In genomic region chr5:178119915-178120660, GRCh38 we compare ENCODE assay signal across 14 cellular contexts. TPM values are rescaled to one million over a fixed set of nuclear protein-coding genes. Genes with fewer than 3 reads are reported as not detected.
DNase-seq lines count a peak whose midpoint lies in the region; ATAC-seq, FAIRE-seq and TF ChIP-seq lines count a peak whose summit lies in the region.
"Had no signal": no experiment of that assay in that cellular context is flagged by ENCODE, and none has a peak within 500 bp of the region (broad histone marks: within the 10 kb centered on the region; RNA-seq: fewer than 3 reads in every experiment).

No MANE protein-coding gene starts in this region.

- H3K27ac ChIP-seq in BLaER1 treated with 17β-estradiol and CSF1 and Interleukin-3, amounts not matched to agents 10 nM and 100 nM, result peak overlapping the region in 8 of 11 experiments; percentile 20 to 94 (median 79); a peak in 15 of 22 replicates
- no peak overlapping the region for H3K27ac ChIP-seq in MM.1S (ENCODE audit: low read length)
- no peak overlapping the region for H3K27ac ChIP-seq in H1 (ENCODE audit: low read depth, low read length)
- H3K27ac ChIP-seq in psoas muscle, result peak overlapping the region; percentile 71
- no peak overlapping the region for H3K27ac ChIP-seq in mesendoderm (ENCODE audit: low read depth, low read length)
- H3K27ac ChIP-seq: hepatocyte, thyroid gland had no signal

- no peak for FAIRE-seq in H1 (lab: Jason Lieb, UNC)

- no peak overlapping the region for H3K14ac ChIP-seq in H1 (ENCODE audit: insufficient read length)

- peak overlapping the region in 3 of 10 experiments; percentile 25 to 61 (median 45); a peak in 4 of 20 replicates for H3K4me3 ChIP-seq in BLaER1 treated with 17β-estradiol and CSF1 and Interleukin-3, amounts not matched to agents 10 nM and 100 nM
- H3K4me3 ChIP-seq in MM.1S (ENCODE audit: low read length) (no peak overlapping the region), H1 (ENCODE audit: extremely low read depth in 1 of 4, insufficient read depth in 2 of 4, low read depth in 3 of 4, low read length in 4 of 4) (no peak overlapping the region), psoas muscle (no peak overlapping the region), mesendoderm (ENCODE audit: low read length) (no peak overlapping the region)
- H3K4me3 ChIP-seq: hepatocyte, thyroid gland had no signal

- no peak overlapping the region for H3K23ac ChIP-seq in H1 (ENCODE audit: insufficient read length)
- H3K23ac ChIP-seq in mesendoderm (ENCODE audit: low read length), result no peak overlapping the region

- no peak overlapping the region; the same call in 1 of the 2 replicates for H3K18ac ChIP-seq in H1 (ENCODE audit: extremely low read depth, low read length)
- H3K18ac ChIP-seq in mesendoderm (ENCODE audit: low read length), result no peak overlapping the region

- peak overlapping the region; percentile 81 to 100 (median 99) for H3K4me2 ChIP-seq in BLaER1 treated with 17β-estradiol and CSF1 and Interleukin-3, amounts not matched to agents 10 nM and 100 nM
- peak overlapping the region; percentile 95; the same call in 1 of the 2 replicates for H3K4me2 ChIP-seq in MM.1S (ENCODE audit: low read depth, low read length)
- no peak overlapping the region for H3K4me2 ChIP-seq in H1 (ENCODE audit: insufficient read depth in 1 of 2, low read depth in 2 of 2, low read length in 2 of 2)
- H3K4me2 ChIP-seq in mesendoderm (ENCODE audit: low read length), result no peak overlapping the region
- H3K4me2 ChIP-seq: hepatocyte, SK-N-SH had no signal

- H3K23me2 ChIP-seq in H1 (ENCODE audit: low read depth, low read length), result peaks cover 6% of the 10 kb centered on the region

- H3K56ac ChIP-seq in H1 (replicated peaks; ENCODE audit: insufficient read length, low read depth, low read length) (no peak overlapping the region), mesendoderm (ENCODE audit: low read length) (no peak overlapping the region)

- peak overlapping the region; percentile 60; the same call in 1 of the 2 replicates for H2BK12ac ChIP-seq in H1 (ENCODE audit: low read depth, low read length)

- no peak overlapping the region for H2BK20ac ChIP-seq in H1 (ENCODE audit: low read length)

- DNase-seq in MM.1S, result no peak
- DNase-seq in H1 (ENCODE audit: low read depth in 1 of 2, low spot score in 2 of 2), result no peak
- DNase-seq in psoas muscle, result no peak
- DNase-seq in activated T-cell treated with anti-CD3 and anti-CD28 coated beads, Interleukin-2, amount 50 U/mL, for 48 hours, result no peak
- no peak for DNase-seq in NCI-H446 treated with DMSO at 0.1 percent for 48 hours (lab: John Stamatoyannopoulos, UW)
- DNase-seq in NCI-H146 (lab: John Stamatoyannopoulos, UW), result no peak
- DNase-seq in mesendoderm, result no peak
- DNase-seq: foreskin melanocyte had no signal

- TF ChIP-seq RAD21 in H1 (IDR thresholded peaks at IDR 0.05 in 1 of 2, conservative IDR thresholded peaks at IDR 0.05 in 1 of 2; ENCODE audit: low read depth in 2 of 2, low read length in 2 of 2), result no peak

- H3K4me1 ChIP-seq in BLaER1 treated with 17β-estradiol and CSF1 and Interleukin-3, amounts not matched to agents 10 nM and 100 nM, result peaks cover 78 to 100% (median 100%) of the 10 kb centered on the region in 10 experiments
- H3K4me1 ChIP-seq in MM.1S (ENCODE audit: low read length) (peaks cover 14% of the 10 kb centered on the region), H1 (replicated peaks in 1 of 4; ENCODE audit: control insufficient read depth in 3 of 4, insufficient read depth in 4 of 4, low read length in 3 of 4) (peaks cover 7 to 69% (median 42%) of the 10 kb centered on the region in 4 experiments), psoas muscle (peaks cover 46% of the 10 kb centered on the region), mesendoderm (ENCODE audit: control insufficient read depth, low read depth, low read length) (peaks cover 9% of the 10 kb centered on the region)

- intact Hi-C loops in psoas muscle (cut with DNase I), result loop anchor here in 1 of 2 donors (5.0 kb wide), 1 partner anchor 43 kb away; no protein-coding TSS in a partner anchor

- 0 out of 22 replicates have a peak, but pooled peaks cover 0 to 6% (median 0%) of the 10 kb centered on the region in 11 experiments for H3K36me3 ChIP-seq in BLaER1 treated with 17β-estradiol and CSF1 and Interleukin-3, amounts not matched to agents 10 nM and 100 nM
- H3K36me3 ChIP-seq in MM.1S (replicated peaks; ENCODE audit: insufficient read depth, low read length) (no peaks in the 10 kb centered on the region), H1 (ENCODE audit: control insufficient read depth in 2 of 4, insufficient read depth in 4 of 4, low read length in 3 of 4) (peaks cover 9 to 29% (median 20%) of the 10 kb centered on the region in 4 experiments; a peak in 7 of 8 replicates), psoas muscle (ENCODE audit: insufficient read depth in 1 of 2, low read depth in 1 of 2) (no peaks in the 10 kb centered on the region), mesendoderm (ENCODE audit: control insufficient read depth, insufficient read depth, low read length) (peaks cover 2% of the 10 kb centered on the region)
- H3K36me3 ChIP-seq: BE2C, esophagus muscularis mucosa, thyroid gland had no signal

- no peak for TF ChIP-seq POLR2A in H1 (IDR thresholded peaks at IDR 0.05; ENCODE audit: control extremely low read depth in 1 of 2, low read depth in 2 of 2, low read length in 2 of 2)

- H2BK15ac ChIP-seq in H1 (ENCODE audit: low read length) (no peak overlapping the region), mesendoderm (replicated peaks; ENCODE audit: low read depth) (no peak overlapping the region)

- no peak for TF ChIP-seq EP300 in H1 (IDR thresholded peaks at IDR 0.05; ENCODE audit: borderline replicate concordance in 1 of 2, low read depth in 2 of 2, low read length in 2 of 2)

- H3K4ac ChIP-seq in H1 (replicated peaks; ENCODE audit: insufficient read length, low read depth, low read length), result no peak overlapping the region
- H3K4ac ChIP-seq in mesendoderm (ENCODE audit: low read depth, low read length), result no peak overlapping the region

- H3K9me3 ChIP-seq in BLaER1 treated with 17β-estradiol and CSF1 and Interleukin-3, amounts not matched to agents 10 nM and 100 nM (replicated peaks in 1 of 11), result no peaks in the 10 kb centered on the region
- H3K9me3 ChIP-seq in MM.1S (replicated peaks; ENCODE audit: insufficient read depth, low read length), result no peaks in the 10 kb centered on the region
- no peaks in the 10 kb centered on the region for H3K9me3 ChIP-seq in H1 (ENCODE audit: insufficient read depth in 2 of 2, low read depth in 1 of 2, low read length in 1 of 2)
- no peaks in the 10 kb centered on the region for H3K9me3 ChIP-seq in psoas muscle
- H3K9me3 ChIP-seq: BE2C, esophagus muscularis mucosa, SK-N-SH, thyroid gland had no signal

- peak in 3 of 4 donors; percentile 20 to 56 (median 22) for ATAC-seq in psoas muscle

- no peak for TF ChIP-seq CTCF in MM.1S (IDR thresholded peaks at IDR 0.05; ENCODE audit: low read length)
- no peak for TF ChIP-seq CTCF in H1 (IDR thresholded peaks at IDR 0.05; ENCODE audit: control extremely low read depth in 1 of 3, insufficient read depth in 1 of 3, low read depth in 1 of 3, low read length in 3 of 3)
- TF ChIP-seq CTCF in psoas muscle (IDR thresholded peaks at IDR 0.05), result no peak

- no peak overlapping the region for H2BK120ac ChIP-seq in H1 (replicated peaks; ENCODE audit: low read depth, low read length)
- no peak overlapping the region for H2BK120ac ChIP-seq in mesendoderm (ENCODE audit: low read depth, low read length)

- H4K8ac ChIP-seq in H1 (ENCODE audit: extremely low read depth, insufficient read depth, low read length), result no peak overlapping the region
- no peak overlapping the region for H4K8ac ChIP-seq in mesendoderm (ENCODE audit: low read depth, low read length)

- peaks cover 26% of the 10 kb centered on the region for H3K79me1 ChIP-seq in H1 (ENCODE audit: low read depth, low read length)
- H3K79me1 ChIP-seq in mesendoderm (ENCODE audit: low read length), result peaks cover 7% of the 10 kb centered on the region

- H4K20me1 ChIP-seq in BLaER1 treated with 17β-estradiol and CSF1 and Interleukin-3, amounts not matched to agents 10 nM and 100 nM, result peaks cover 0 to 85% (median 15%) of the 10 kb centered on the region in 11 experiments; a peak in 10 of 22 replicates
- no peaks in the 10 kb centered on the region for H4K20me1 ChIP-seq in MM.1S (ENCODE audit: insufficient read depth, low read length)
- H4K20me1 ChIP-seq in H1 (replicated peaks in 1 of 2; ENCODE audit: control insufficient read depth in 1 of 2, insufficient read depth in 2 of 2, low read length in 2 of 2), result peaks cover 7 to 17% of the 10 kb centered on the region in 2 experiments

- H3K9me2 ChIP-seq in MM.1S (replicated peaks; ENCODE audit: insufficient read depth, low read length), result no peaks in the 10 kb centered on the region
- H3K9me2 ChIP-seq: SK-N-SH had no signal

- H3K27me3 ChIP-seq in BLaER1 treated with 17β-estradiol and CSF1 and Interleukin-3, amounts not matched to agents 10 nM and 100 nM, result peaks cover 0 to 73% (median 0%) of the 10 kb centered on the region in 11 experiments; a peak in 5 of 22 replicates
- H3K27me3 ChIP-seq in MM.1S (replicated peaks; ENCODE audit: insufficient read depth, low read length) (peaks cover 13% of the 10 kb centered on the region), H1 (replicated peaks in 1 of 4; ENCODE audit: control insufficient read depth in 3 of 4, extremely low read depth in 1 of 4, insufficient read depth in 3 of 4, low read length in 3 of 4) (no peaks in the 10 kb centered on the region), psoas muscle (ENCODE audit: insufficient read depth in 3 of 3, low read length in 2 of 3) (peaks cover 0 to 16% (median 0%) of the 10 kb centered on the region in 3 donors), mesendoderm (ENCODE audit: insufficient read depth, low read length, poor library complexity) (no peaks in the 10 kb centered on the region)
- H3K27me3 ChIP-seq: BE2C, thyroid gland had no signal

- H3F3A ChIP-seq in MM.1S (ENCODE audit: insufficient read depth, low read length), result 0 out of 2 replicates have a peak, but pooled peaks cover 4% of the 10 kb centered on the region

- H4K5ac ChIP-seq in H1 (ENCODE audit: insufficient read length, low read depth, low read length), result no peak overlapping the region
- H4K5ac ChIP-seq in mesendoderm (ENCODE audit: low read length), result no peak overlapping the region

- POLR2A ChIA-PET in H1 (lab: Charles Lee; ENCODE audit: partially characterized antibody), result interaction anchor here (0.6 to 40.7 kb wide), 10 partner anchors 4 to 666 kb away, joined by 3 to 1250 read pairs (median 4); partner anchors contain the start of genes HNRNPAB, N4BP3, NHP2 and RMND5B

- WGBS in H1 (ENCODE audit: extremely low coverage in 1 of 2, insufficient coverage in 1 of 2, insufficient read length in 1 of 2, insufficient replicate concordance in 2 of 2, low coverage in 1 of 2, low lambda C conversion rate in 2 of 2, missing lambda C conversion rate in 1 of 2), 2 experiments, result 92% methylated on average over 21 of the region's 30 CpGs; no CpG with 5 or more reads in 1 of the 2 experiments
- WGBS in psoas muscle, 3 donors, result 39 to 50% (median 45%) methylated on average over 20 to 30 of the region's 30 CpGs
- WGBS in mesendoderm (ENCODE audit: extremely low coverage, insufficient coverage, low lambda C conversion rate), result no CpG with 5 or more reads among the region's 30 CpGs

- CTCF ChIA-PET in H1 (lab: Charles Lee; ENCODE audit: partially characterized antibody), result interaction anchor here (0.6 to 12.9 kb wide), 23 partner anchors 9 to 610 kb away, joined by 3 to 189 read pairs (median 6); partner anchors contain the start of genes NHP2, RMND5B and ZNF354A

- H2AK5ac ChIP-seq in H1 (ENCODE audit: low read depth, low read length) (peak overlapping the region; percentile 30; the same call in 1 of the 2 replicates), mesendoderm (ENCODE audit: low read length) (no peak overlapping the region)

- H3K79me2 ChIP-seq in MM.1S (ENCODE audit: low read length) (peaks cover 9% of the 10 kb centered on the region), H1 (ENCODE audit: control insufficient read depth in 1 of 2, insufficient read depth in 2 of 2, low read length in 2 of 2) (peaks cover 10 to 63% of the 10 kb centered on the region in 2 experiments; a peak in 3 of 4 replicates), mesendoderm (ENCODE audit: control insufficient read depth, insufficient read depth, low read length) (peaks cover 36% of the 10 kb centered on the region)
- H3K79me2 ChIP-seq: hepatocyte had no signal

- peak overlapping the region in 7 of 11 experiments; percentile 26 to 86 (median 80); a peak in 12 of 22 replicates for H3K9ac ChIP-seq in BLaER1 treated with 17β-estradiol and CSF1 and Interleukin-3, amounts not matched to agents 10 nM and 100 nM
- H3K9ac ChIP-seq in MM.1S (ENCODE audit: low read length) (no peak overlapping the region), H1 (replicated peaks in 1 of 4; ENCODE audit: extremely low read depth in 1 of 4, low read depth in 3 of 4, low read length in 3 of 4) (no peak overlapping the region), mesendoderm (ENCODE audit: low read length) (no peak overlapping the region)
- H3K9ac ChIP-seq: SK-N-SH had no signal

- H4K91ac ChIP-seq in H1 (replicated peaks; ENCODE audit: insufficient read length, low read length), result no peak overlapping the region

- H2BK5ac ChIP-seq in H1 (ENCODE audit: low read depth, low read length) (peak overlapping the region; percentile 85), mesendoderm (ENCODE audit: low read length) (no peak overlapping the region)

- peak overlapping the region; percentile 22 for H2AFZ ChIP-seq in MM.1S (ENCODE audit: low read length)
- H2AFZ ChIP-seq in H1 (ENCODE audit: low read length), result no peak overlapping the region
- H2AFZ ChIP-seq: hepatocyte had no signal

RNA-seq across cellular contexts. Expression of gene N4BP3, which starts 6.8 kb away (rescaled TPM):
- total RNA-seq in H1 (2021; fragmentation: NEBNext Ultra II Directional; extraction: Animal tissue kit (Norgen Biotek cat#: 25700)), result 36.0 and 39.2 TPM in 2 replicates
- polyA plus RNA-seq in H1 (2011; rRNA removed) (13.1 and 23.4 TPM in 2 replicates), psoas muscle (1 to 10 TPM; 2.2 to 4.0 (median 2.3) TPM)
- polyA plus RNA-seq in H1 (2011; cell fraction: cytosol; rRNA removed), result 19.4 TPM
- 41.9 TPM for polyA plus RNA-seq in H1 (2011; cell fraction: nucleus; rRNA removed)
- polyA plus RNA-seq in H1 (2012, experiment 1 of 2), result 16.8 to 24.3 TPM (median 21.3 TPM) in 4 replicates
- 18.5 TPM for polyA plus RNA-seq in H1 (2012, experiment 2 of 2)
- 16.7 TPM for polyA plus RNA-seq in H1 (2013, experiment 1 of 2)
- 15.9 TPM for polyA plus RNA-seq in H1 (2013, experiment 2 of 2)
- 13.0 and 17.4 TPM in 2 replicates for polyA minus RNA-seq in H1 (2011; rRNA and poly(A)+ RNA removed)
- 22.0 TPM for polyA minus RNA-seq in H1 (2011; cell fraction: cytosol; rRNA and poly(A)+ RNA removed)
- 32.8 TPM for polyA minus RNA-seq in H1 (2011; cell fraction: nucleus; rRNA and poly(A)+ RNA removed)
- 1 to 10 TPM; 1.6 to 3.7 (median 3.2) TPM for total RNA-seq in psoas muscle
- 7.4 TPM for polyA plus RNA-seq in mesendoderm (2013, experiment 1 of 2)
- 7.4 TPM for polyA plus RNA-seq in mesendoderm (2013, experiment 2 of 2)

RNA-seq across cellular contexts. Expression of gene RMND5B, which starts 10.7 kb away (rescaled TPM):
- total RNA-seq in H1 (2021; fragmentation: NEBNext Ultra II Directional; extraction: Animal tissue kit (Norgen Biotek cat#: 25700)), result 74.6 and 75.9 TPM in 2 replicates
- polyA plus RNA-seq in H1 (2011; rRNA removed), result 90.2 and 106 TPM in 2 replicates
- polyA plus RNA-seq in H1 (2011; cell fraction: cytosol; rRNA removed), result 105 TPM
- polyA plus RNA-seq in H1 (2011; cell fraction: nucleus; rRNA removed), result 153 TPM
- polyA plus RNA-seq in H1 (2012, experiment 1 of 2), result 65.3 to 93.7 TPM (median 87.0 TPM) in 4 replicates
- 74.6 TPM for polyA plus RNA-seq in H1 (2012, experiment 2 of 2)
- polyA plus RNA-seq in H1 (2013, experiment 1 of 2), result 53.0 TPM
- 51.3 TPM for polyA plus RNA-seq in H1 (2013, experiment 2 of 2)
- polyA minus RNA-seq in H1 (2011; rRNA and poly(A)+ RNA removed), result 107 and 109 TPM in 2 replicates
- 52.0 TPM for polyA minus RNA-seq in H1 (2011; cell fraction: cytosol; rRNA and poly(A)+ RNA removed)
- 71.2 TPM for polyA minus RNA-seq in H1 (2011; cell fraction: nucleus; rRNA and poly(A)+ RNA removed)
- 10 to 100 TPM; 48.0 to 54.9 (median 50.8) TPM for total RNA-seq in psoas muscle
- 10 to 100 TPM; 43.5 to 80.2 (median 55.9) TPM for polyA plus RNA-seq in psoas muscle
- polyA plus RNA-seq in mesendoderm (2013, experiment 1 of 2), result 21.6 TPM
- polyA plus RNA-seq in mesendoderm (2013, experiment 2 of 2), result 23.0 TPM

RNA-seq across cellular contexts. Expression of gene NHP2, which starts 33.6 kb away (rescaled TPM):
- total RNA-seq in H1 (2021; fragmentation: NEBNext Ultra II Directional; extraction: Animal tissue kit (Norgen Biotek cat#: 25700)), result 263 and 281 TPM in 2 replicates
- 241 and 344 TPM in 2 replicates for polyA plus RNA-seq in H1 (2011; rRNA removed)
- 302 TPM for polyA plus RNA-seq in H1 (2011; cell fraction: cytosol; rRNA removed)
- polyA plus RNA-seq in H1 (2011; cell fraction: nucleus; rRNA removed), result 166 TPM
- 273 to 334 TPM (median 320 TPM) in 4 replicates for polyA plus RNA-seq in H1 (2012, experiment 1 of 2)
- polyA plus RNA-seq in H1 (2012, experiment 2 of 2), result 440 TPM
- polyA plus RNA-seq in H1 (2013, experiment 1 of 2), result 244 TPM
- polyA plus RNA-seq in H1 (2013, experiment 2 of 2), result 251 TPM
- polyA minus RNA-seq in H1 (2011; rRNA and poly(A)+ RNA removed), result 58.6 and 61.0 TPM in 2 replicates
- 117 TPM for polyA minus RNA-seq in H1 (2011; cell fraction: cytosol; rRNA and poly(A)+ RNA removed)
- 80.9 TPM for polyA minus RNA-seq in H1 (2011; cell fraction: nucleus; rRNA and poly(A)+ RNA removed)
- total RNA-seq in psoas muscle, result 100 to 1,000 TPM in 2 of 4 donors, 10 to 100 TPM in 2; 86.9 to 131 (median 96.0) TPM
- 100 to 1,000 TPM; 132 to 301 (median 147) TPM for polyA plus RNA-seq in psoas muscle
- polyA plus RNA-seq in mesendoderm (2013, experiment 1 of 2), result 283 TPM
- polyA plus RNA-seq in mesendoderm (2013, experiment 2 of 2), result 289 TPM

Comparison
In these comparisons a context has a peak if more than half of its experiments do, and no peak if none do; other contexts are left out.
1. H3K27ac ChIP-seq: peak in BLaER1 treated with 17β-estradiol and CSF1 and Interleukin-3, amounts not matched to agents 10 nM and 100 nM (8 of 11) and psoas muscle (single experiment); none in MM.1S (single experiment), H1 (single experiment) and mesendoderm (single experiment).
2. H3K4me2 ChIP-seq: peak in BLaER1 treated with 17β-estradiol and CSF1 and Interleukin-3, amounts not matched to agents 10 nM and 100 nM (11 of 11) and MM.1S (single experiment); none in H1 (0 of 2) and mesendoderm (single experiment).
3. H3K9ac ChIP-seq: peak in BLaER1 treated with 17β-estradiol and CSF1 and Interleukin-3, amounts not matched to agents 10 nM and 100 nM (7 of 11); none in MM.1S (single experiment), H1 (0 of 4) and mesendoderm (single experiment).